Comparison of ENCODE assay signal across 8 cellular contexts in the genomic region with DNA sequence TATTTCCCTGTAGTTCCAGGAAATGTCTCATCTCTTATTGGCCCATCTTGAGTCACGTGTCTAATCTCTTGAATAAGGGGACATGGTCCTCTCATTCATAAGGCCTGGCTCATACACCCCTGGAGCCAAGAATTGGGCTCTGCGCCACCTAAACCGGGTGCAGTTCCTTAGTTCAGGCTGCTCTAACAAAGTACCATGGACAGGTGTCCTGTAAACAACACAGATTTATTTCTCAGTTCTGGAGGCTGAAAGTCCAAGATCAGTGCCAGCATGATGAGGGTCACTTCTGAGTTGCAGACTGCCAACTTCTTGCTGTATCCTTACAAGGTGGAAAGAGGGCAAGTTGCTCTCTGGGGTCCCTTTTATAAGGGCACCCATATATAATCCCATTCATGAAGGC.
"Had no signal": no experiment of that assay in that cellular context is flagged by ENCODE, and none has a peak within 500 bp of the region (broad histone marks: within the 10 kb centered on the region; RNA-seq: fewer than 3 reads in every experiment).

No MANE protein-coding gene starts in this region.

- H3K4me2 ChIP-seq: KMS-11 had no signal

- H3K9ac ChIP-seq: KMS-11 had no signal

- ATAC-seq: HepG2 had no signal

- DNase-seq: Karpas-422, Kasumi-1, KBM-7, KG1 had no signal

- H3K27ac ChIP-seq: HL-60, KMS-11 had no signal

- FAIRE-seq: HepG2, HTR-8/SVneo had no signal
